In the genomic region with DNA sequence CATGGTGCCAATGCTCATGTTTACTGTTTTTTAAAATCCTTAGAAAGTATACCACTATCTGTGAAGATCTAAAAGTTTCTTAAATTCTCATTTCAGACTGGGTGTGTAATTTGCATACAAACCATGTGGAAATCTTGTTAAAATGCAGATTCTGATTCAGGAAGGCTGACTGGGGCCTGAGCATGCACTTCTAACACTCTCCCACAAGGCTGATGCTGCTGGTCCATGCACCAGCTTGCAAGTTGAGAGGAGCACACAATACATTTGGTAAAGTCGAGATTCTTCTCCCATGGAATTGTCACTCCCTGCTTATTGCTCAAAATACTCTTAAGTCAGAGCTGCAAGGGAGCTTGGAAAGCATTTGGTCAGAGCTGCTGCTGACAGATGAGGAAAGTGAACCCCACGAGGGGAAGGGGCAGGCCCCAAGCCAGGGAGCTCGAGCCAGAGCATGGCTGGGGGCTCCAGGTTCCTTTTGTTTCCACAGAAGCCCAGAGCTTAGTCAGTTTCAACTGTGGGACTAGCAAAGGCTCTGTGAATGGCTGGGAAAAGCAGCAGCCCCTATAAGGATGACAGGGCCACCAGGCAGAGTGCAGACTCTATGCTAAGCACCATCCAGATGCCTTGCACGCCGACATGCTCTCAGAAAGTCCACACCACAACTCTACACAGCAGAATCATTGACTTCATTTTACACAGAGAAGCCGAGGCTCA, we compare ENCODE assay signal across 26 cellular contexts.
"Had no signal": no experiment of that assay in that cellular context is flagged by ENCODE, and none has a peak within 500 bp of the region (broad histone marks: within the 10 kb centered on the region; RNA-seq: fewer than 3 reads in every experiment).

No MANE protein-coding gene starts in this region.

- H3K36me3 ChIP-seq: heart right ventricle, left lung, ovary, sigmoid colon, tibial artery, upper lobe of left lung had no signal

- H3K27me3 ChIP-seq: ovary, sigmoid colon, testis, upper lobe of left lung had no signal

- ATAC-seq: effector memory CD8-positive, alpha-beta T cell; heart right ventricle; left cardiac atrium; left lung; natural killer cell; psoas muscle; right cardiac atrium; stimulated activated effector memory CD8-positive, alpha-beta T cell treated with anti-CD3 and anti-CD28 coated beads, Interleukin-12 subunit alpha, Interleukin-12 subunit beta, amount 100 ng/mL, for 72 hours; stimulated activated naive CD8-positive, alpha-beta T cell treated with anti-CD3 and anti-CD28 coated beads, Interleukin-15, Interleukin-2, amounts not matched to agents 100 U/mL and 50 U/mL, for 24 hours had no signal

- H3K4me3 ChIP-seq: heart right ventricle, left lung, ovary, psoas muscle, sigmoid colon, testis, tibial artery, upper lobe of left lung had no signal

- H3K9me3 Mint-ChIP-seq: effector memory CD8-positive, alpha-beta T cell; natural killer cell; stimulated activated effector memory CD8-positive, alpha-beta T cell treated with anti-CD3 and anti-CD28 coated beads, Interleukin-12 subunit alpha, Interleukin-12 subunit beta, amount 100 ng/mL, for 72 hours had no signal

- H3K27ac Mint-ChIP-seq: effector memory CD8-positive, alpha-beta T cell; natural killer cell; stimulated activated effector memory CD8-positive, alpha-beta T cell treated with anti-CD3 and anti-CD28 coated beads, Interleukin-12 subunit alpha, Interleukin-12 subunit beta, amount 100 ng/mL, for 72 hours had no signal

- H3K4me1 Mint-ChIP-seq: natural killer cell; stimulated activated effector memory CD8-positive, alpha-beta T cell treated with anti-CD3 and anti-CD28 coated beads, Interleukin-12 subunit alpha, Interleukin-12 subunit beta, amount 100 ng/mL, for 72 hours had no signal

- H3K27ac ChIP-seq: heart right ventricle, left lung, ovary, psoas muscle, sigmoid colon, testis, tibial artery, upper lobe of left lung had no signal

- H3K36me3 Mint-ChIP-seq: natural killer cell; stimulated activated effector memory CD8-positive, alpha-beta T cell treated with anti-CD3 and anti-CD28 coated beads, Interleukin-12 subunit alpha, Interleukin-12 subunit beta, amount 100 ng/mL, for 72 hours had no signal

- H3K4me3 Mint-ChIP-seq: effector memory CD8-positive, alpha-beta T cell; natural killer cell; stimulated activated effector memory CD8-positive, alpha-beta T cell treated with anti-CD3 and anti-CD28 coated beads, Interleukin-12 subunit alpha, Interleukin-12 subunit beta, amount 100 ng/mL, for 72 hours had no signal

- DNase-seq: cerebellar nuclear complex; cortex of kidney; effector memory CD8-positive, alpha-beta T cell; erythroblast; foreskin fibroblast; glutamatergic neuron; heart right ventricle; hippocampal formation; left cardiac atrium; left lung; mesenchymal stem cell; natural killer cell; nucleus accumbens; ovary; posterior cingulate gyrus; psoas muscle; right cardiac atrium; sigmoid colon; stimulated activated CD4-positive, alpha-beta T cell treated with anti-CD3 and anti-CD28 coated beads, Interleukin-2, amount 100 ng/mL, for 24 hours; stimulated activated CD4-positive, alpha-beta T cell treated with anti-CD3 and anti-CD28 coated beads, Interleukin-4, amount 100 ng/mL, for 24 hours; stimulated activated naive CD8-positive, alpha-beta T cell treated with anti-CD3 and anti-CD28 coated beads, Interleukin-15, Interleukin-2, amounts not matched to agents 100 U/mL and 50 U/mL, for 24 hours; substantia nigra; testis; tibial artery; upper lobe of left lung had no signal

- H3K9me3 ChIP-seq: heart right ventricle, left lung, ovary, psoas muscle, sigmoid colon, testis, tibial artery, upper lobe of left lung had no signal

- H3K4me1 ChIP-seq: heart right ventricle, left lung, psoas muscle, testis, tibial artery, upper lobe of left lung had no signal
